In the genomic region with DNA sequence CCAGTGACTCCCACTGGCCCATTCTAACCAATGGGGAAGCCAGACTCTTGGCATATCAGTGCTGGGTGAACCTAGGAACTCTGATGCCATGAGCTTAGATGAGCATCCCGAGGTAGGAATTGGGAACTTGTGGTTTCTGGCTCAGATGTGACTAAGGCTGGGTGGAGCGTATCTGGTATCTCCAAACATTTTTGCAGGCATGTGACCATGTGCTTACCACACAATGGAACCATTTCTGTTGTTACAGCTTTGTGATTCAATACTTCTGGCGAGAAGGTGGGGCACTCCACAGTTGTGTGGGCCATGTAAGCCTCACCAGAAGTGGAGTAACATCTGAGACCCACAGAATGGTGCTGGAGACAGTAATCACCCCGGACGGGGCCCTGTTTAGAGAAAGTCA, we compare ENCODE assay signal across 11 cellular contexts. TPM values are rescaled to one million over a fixed set of nuclear protein-coding genes. Genes with fewer than 3 reads are reported as not detected.
A peak's percentile ranks its signal among the peaks of the same experiment; 100 is the strongest.
DNase-seq lines count a peak whose midpoint lies in the region; ATAC-seq and TF ChIP-seq lines count a peak whose summit lies in the region.
"Had no signal": no experiment of that assay in that cellular context is flagged by ENCODE, and none has a peak within 500 bp of the region (broad histone marks: within the 10 kb centered on the region; RNA-seq: fewer than 3 reads in every experiment).

No MANE protein-coding gene starts in this region.

- peaks cover 3% of the 10 kb centered on the region for H3K4me1 ChIP-seq in mesendoderm (ENCODE audit: control insufficient read depth, low read depth, low read length)

- peak overlapping the region; percentile 14 for H3K4me3 Mint-ChIP-seq in MCF 10A (ENCODE audit: unreplicated experiment)
- H3K4me3 Mint-ChIP-seq: activated naive CD8-positive, alpha-beta T cell; CD4-positive, alpha-beta memory T cell had no signal

- CTCF ChIA-PET in MCF 10A (lab: Yijun Ruan, JAX): interaction anchor here (0.5 to 11.1 kb wide), 9 partner anchors 10 to 1741 kb away, joined by 3 to 113 read pairs (median 3); no protein-coding TSS in a partner anchor

- H3K18ac ChIP-seq in mesendoderm (ENCODE audit: low read length): no peak overlapping the region

- H3K9me3 Mint-ChIP-seq in MCF 10A (ENCODE audit: unreplicated experiment): no peaks in the 10 kb centered on the region
- H3K9me3 Mint-ChIP-seq: CD4-positive, alpha-beta memory T cell; IgD-negative memory B cell had no signal

- no TSS peak for BruUV-seq in MCF 10A (replicated peaks; lab: Mats Ljungman, UMichigan)

- intact Hi-C loops in MCF 10A (cut with micrococcal nuclease): loop anchor here (5.0 kb wide), 1 partner anchor 47 kb away; the partner anchor contains the start of gene PI4K2A

- peak overlapping the region; percentile 93 for H3K27ac Mint-ChIP-seq in MCF 10A (ENCODE audit: low read depth, unreplicated experiment)
- H3K27ac Mint-ChIP-seq: activated naive CD8-positive, alpha-beta T cell; IgD-negative memory B cell had no signal

- POLR2A ChIA-PET in MCF 10A (lab: Yijun Ruan, JAX): interaction anchor here (0.7 to 24.4 kb wide), 13 partner anchors 9 to 192 kb away, joined by 3 to 915 read pairs (median 10); partner anchors contain the start of genes ANKRD2, MARVELD1, PI4K2A and ZFYVE27

- no peak overlapping the region for H3K56ac ChIP-seq in mesendoderm (ENCODE audit: low read length)

- H3K23ac ChIP-seq in mesendoderm (ENCODE audit: low read length): no peak overlapping the region

- TF ChIP-seq CTCF in MCF 10A (IDR thresholded peaks at IDR 0.05; ENCODE audit: unreplicated experiment): no peak

- DNase-seq in AG08396 (ENCODE audit: low spot score) (peak; percentile 78), LHCN-M2 (ENCODE audit: low read depth) (peak; percentile 100), MCF 10A (ENCODE audit: unreplicated experiment) (peak; percentile 99), mesendoderm (peak; percentile 22), COLO668 (lab: John Stamatoyannopoulos, UW; ENCODE audit: unreplicated experiment) (no peak)
- DNase-seq in activated T-cell treated with anti-CD3 and anti-CD28 coated beads, Interleukin-2, amount 50 U/mL, for 48 hours: no peak
- DNase-seq: CD4-positive, alpha-beta memory T cell had no signal

- no peak for ATAC-seq in GM18517 (IDR thresholded peaks at IDR 0.05; ENCODE audit: unreplicated experiment)
- ATAC-seq in GM21737 (IDR thresholded peaks at IDR 0.05; ENCODE audit: unreplicated experiment): no peak

- H2BK5ac ChIP-seq in mesendoderm (ENCODE audit: low read length): no peak overlapping the region

- H3K27ac ChIP-seq in mesendoderm (ENCODE audit: low read depth, low read length): no peak overlapping the region

- H3K36me3 Mint-ChIP-seq in MCF 10A (ENCODE audit: insufficient read depth, unreplicated experiment): peaks cover 24% of the 10 kb centered on the region
- H3K36me3 Mint-ChIP-seq: activated naive CD8-positive, alpha-beta T cell; CD4-positive, alpha-beta memory T cell; IgD-negative memory B cell had no signal

- H3K4ac ChIP-seq in mesendoderm (ENCODE audit: low read depth, low read length): no peak overlapping the region

- no peaks in the 10 kb centered on the region for H3K27me3 Mint-ChIP-seq in MCF 10A (ENCODE audit: insufficient read depth, unreplicated experiment)
- H3K27me3 Mint-ChIP-seq: IgD-negative memory B cell had no signal

- no peak overlapping the region for H3K4me3 ChIP-seq in mesendoderm (ENCODE audit: low read length)

- H2AK5ac ChIP-seq in mesendoderm (ENCODE audit: low read length): no peak overlapping the region

- H2BK120ac ChIP-seq in mesendoderm (ENCODE audit: low read depth, low read length): no peak overlapping the region

- no peak overlapping the region for H2BK15ac ChIP-seq in mesendoderm (replicated peaks; ENCODE audit: low read depth)

- peaks cover 17% of the 10 kb centered on the region for H3K4me1 Mint-ChIP-seq in MCF 10A (ENCODE audit: insufficient read depth, unreplicated experiment)

- no CpG with 5 or more reads among the region's 5 CpGs for WGBS in mesendoderm (ENCODE audit: extremely low coverage, insufficient coverage, low lambda C conversion rate)

- H4K5ac ChIP-seq in mesendoderm (ENCODE audit: low read length): no peak overlapping the region

- H3K4me2 ChIP-seq in mesendoderm (ENCODE audit: low read length): no peak overlapping the region

- no peaks in the 10 kb centered on the region for H3K79me1 ChIP-seq in mesendoderm (ENCODE audit: low read length)

- no peaks in the 10 kb centered on the region for H3K36me3 ChIP-seq in mesendoderm (ENCODE audit: control insufficient read depth, insufficient read depth, low read length)

- no peak overlapping the region for H4K8ac ChIP-seq in mesendoderm (ENCODE audit: low read depth, low read length)

- no peaks in the 10 kb centered on the region for H3K27me3 ChIP-seq in mesendoderm (ENCODE audit: insufficient read depth, low read length, poor library complexity)

- H3K9ac ChIP-seq in mesendoderm (ENCODE audit: low read length): no peak overlapping the region

- H3K79me2 ChIP-seq in mesendoderm (ENCODE audit: control insufficient read depth, insufficient read depth, low read length): no peaks in the 10 kb centered on the region

RNA-seq across cellular contexts. Expression of gene AVPI1, which starts 2.6 kb away (rescaled TPM):
- total RNA-seq in LHCN-M2 (2014; rRNA removed) (17.1 and 24.4 TPM in 2 replicates), MCF 10A (2022) (276 and 305 TPM in 2 replicates)
- polyA plus RNA-seq in LHCN-M2 (2012): 32.8 TPM
- 3.3 TPM for polyA plus RNA-seq in mesendoderm (2013, experiment 1 of 2)
- polyA plus RNA-seq in mesendoderm (2013, experiment 2 of 2): 2.9 TPM

RNA-seq across cellular contexts. Expression of gene MARVELD1, which starts 23.9 kb away (rescaled TPM):
- total RNA-seq in LHCN-M2 (2014; rRNA removed) (54.7 and 56.0 TPM in 2 replicates), MCF 10A (2022) (51.0 and 54.9 TPM in 2 replicates)
- 66.1 TPM for polyA plus RNA-seq in LHCN-M2 (2012)
- polyA plus RNA-seq in mesendoderm (2013, experiment 1 of 2): 23.5 TPM
- polyA plus RNA-seq in mesendoderm (2013, experiment 2 of 2): 23.3 TPM

RNA-seq across cellular contexts. Expression of gene ZFYVE27, which starts 47.3 kb away (rescaled TPM):
- total RNA-seq in LHCN-M2 (2014; rRNA removed) (23.7 and 25.3 TPM in 2 replicates), MCF 10A (2022) (25.7 and 28.7 TPM in 2 replicates)
- polyA plus RNA-seq in LHCN-M2 (2012): 12.5 TPM
- polyA plus RNA-seq in mesendoderm (2013, experiment 1 of 2): 9.5 TPM
- 8.5 TPM for polyA plus RNA-seq in mesendoderm (2013, experiment 2 of 2)

RNA-seq across cellular contexts. Expression of gene PI4K2A, which starts 49.2 kb away (rescaled TPM):
- total RNA-seq in LHCN-M2 (2014; rRNA removed): 24.3 and 32.5 TPM in 2 replicates
- polyA plus RNA-seq in LHCN-M2 (2012): 22.0 TPM
- total RNA-seq in MCF 10A (2022): 23.5 and 26.6 TPM in 2 replicates
- polyA plus RNA-seq in mesendoderm (2013, experiment 1 of 2): 13.6 TPM
- polyA plus RNA-seq in mesendoderm (2013, experiment 2 of 2): 14.2 TPM

RNA-seq across cellular contexts. Expression of gene MORN4, which starts 56.3 kb away (rescaled TPM):
- total RNA-seq in LHCN-M2 (2014; rRNA removed) (3.7 and 4.3 TPM in 2 replicates), MCF 10A (2022) (14.2 and 14.5 TPM in 2 replicates)
- polyA plus RNA-seq in LHCN-M2 (2012): 16.0 TPM
- polyA plus RNA-seq in mesendoderm (2013, experiment 1 of 2): 6.9 TPM
- 7.7 TPM for polyA plus RNA-seq in mesendoderm (2013, experiment 2 of 2)

Comparison
In these comparisons a context has a peak if more than half of its experiments do, and no peak if none do; other contexts are left out.
1. DNase-seq: peak in AG08396 (single experiment), LHCN-M2 (single experiment), MCF 10A (single experiment) and mesendoderm (single experiment); none in COLO668 (single experiment) and activated T-cell treated with anti-CD3 and anti-CD28 coated beads, Interleukin-2, amount 50 U/mL, for 48 hours (0 of 2).
2. RNA of gene AVPI1, which starts 2.6 kb away (total RNA-seq): 276 to 305 TPM in MCF 10A; 17.1 to 24.4 TPM in LHCN-M2; every median in the first group is over 10 times any median in the second.